ENCODE assay signal across 21 cellular contexts in the genomic region with DNA sequence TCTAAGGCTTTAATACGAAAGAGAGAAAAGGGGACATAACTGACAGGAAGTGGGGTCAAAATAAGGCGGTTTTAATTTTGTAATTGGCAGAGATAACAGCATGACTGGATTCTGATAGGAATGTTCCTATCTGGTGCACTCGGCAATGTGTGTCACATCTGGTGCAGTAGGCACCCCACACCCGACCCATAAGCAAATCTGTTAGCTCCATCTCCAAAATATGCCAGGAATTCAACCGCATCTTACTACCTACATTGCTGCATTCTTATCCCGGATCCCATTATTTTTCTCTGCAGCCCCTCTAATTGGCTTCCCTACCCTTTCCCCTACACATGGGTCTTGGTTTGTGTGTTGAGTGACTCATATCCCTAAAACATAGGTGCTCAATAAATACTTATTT. TPM values are rescaled to one million over a fixed set of nuclear protein-coding genes. Genes with fewer than 3 reads are reported as not detected.
A peak's percentile ranks its signal among the peaks of the same experiment; 100 is the strongest.
DNase-seq lines count a peak whose midpoint lies in the region; TF ChIP-seq lines count a peak whose summit lies in the region.
"Had no signal": no experiment of that assay in that cellular context is flagged by ENCODE, and none has a peak within 500 bp of the region (broad histone marks: within the 10 kb centered on the region; RNA-seq: fewer than 3 reads in every experiment).

No MANE protein-coding gene starts in this region.

- no peaks in the 10 kb centered on the region for H3K4me1 ChIP-seq in mesendoderm (ENCODE audit: control insufficient read depth, low read depth, low read length)
- H3K4me1 ChIP-seq: HAP-1 had no signal

- H3K4me2 ChIP-seq in mesendoderm (ENCODE audit: low read length): no peak overlapping the region

- DNase-seq in EH (ENCODE audit: low read depth): peak; percentile 27
- peak; percentile 48 for DNase-seq in HT1080 (ENCODE audit: low read depth)
- peak; percentile 18 for DNase-seq in choroid plexus epithelial cell (ENCODE audit: low read depth)
- DNase-seq in mesendoderm: peak; percentile 70
- no peak for DNase-seq in NCI-H187 (lab: John Stamatoyannopoulos, UW)
- DNase-seq in stimulated activated CD4-positive, alpha-beta T cell treated with anti-CD3 and anti-CD28 coated beads, Interleukin-12 subunit alpha, Interleukin-12 subunit beta, amount 100 ng/mL, for 4 hours: no peak
- DNase-seq in GM03348 (ENCODE audit: low spot score): no peak
- no peak for DNase-seq in D341Med (ENCODE audit: low spot score)
- DNase-seq: DMS 273 treated with DMSO at 0.1 percent for 48 hours, NCI-H1105 treated with DMSO at 0.1 percent for 48 hours, NCI-H1930, NCI-H2171 treated with DMSO at 0.1 percent for 48 hours, NCI-H510A, NCI-H774, SHP77 treated with DMSO at 0.1 percent for 48 hours, T1000 had no signal

- no peak overlapping the region for H3K4me3 ChIP-seq in choroid plexus epithelial cell (ENCODE audit: low read depth, low read length)
- H3K4me3 ChIP-seq in mesendoderm (ENCODE audit: low read length): no peak overlapping the region
- H3K4me3 ChIP-seq: HAP-1 had no signal

- H3K79me1 ChIP-seq in mesendoderm (ENCODE audit: low read length): no peaks in the 10 kb centered on the region

- H2BK5ac ChIP-seq in mesendoderm (ENCODE audit: low read length): no peak overlapping the region

- no peak overlapping the region for H4K8ac ChIP-seq in mesendoderm (ENCODE audit: low read depth, low read length)

- H2AK5ac ChIP-seq in mesendoderm (ENCODE audit: low read length): no peak overlapping the region

- H3K23ac ChIP-seq in mesendoderm (ENCODE audit: low read length): no peak overlapping the region

- H3K9ac ChIP-seq in mesendoderm (ENCODE audit: low read length): no peak overlapping the region

- H3K27me3 ChIP-seq in mesendoderm (ENCODE audit: insufficient read depth, low read length, poor library complexity): no peaks in the 10 kb centered on the region

- no CpG with 5 or more reads among the region's 6 CpGs for WGBS in mesendoderm (ENCODE audit: extremely low coverage, insufficient coverage, low lambda C conversion rate)

- H3K27ac ChIP-seq in mesendoderm (ENCODE audit: low read depth, low read length): no peak overlapping the region

- H3K56ac ChIP-seq in mesendoderm (ENCODE audit: low read length): no peak overlapping the region

- H4K5ac ChIP-seq in mesendoderm (ENCODE audit: low read length): no peak overlapping the region

- H3K18ac ChIP-seq in mesendoderm (ENCODE audit: low read length): no peak overlapping the region

- no peaks in the 10 kb centered on the region for H3K36me3 ChIP-seq in mesendoderm (ENCODE audit: control insufficient read depth, insufficient read depth, low read length)
- H3K36me3 ChIP-seq: HAP-1 had no signal

- H3K4ac ChIP-seq in mesendoderm (ENCODE audit: low read depth, low read length): no peak overlapping the region

- no peak for TF ChIP-seq CTCF in choroid plexus epithelial cell (conservative IDR thresholded peaks at IDR 0.05; ENCODE audit: low read depth, low read length)

- H2BK120ac ChIP-seq in mesendoderm (ENCODE audit: low read depth, low read length): no peak overlapping the region

- H2BK15ac ChIP-seq in mesendoderm (replicated peaks; ENCODE audit: low read depth): no peak overlapping the region

- no peaks in the 10 kb centered on the region for H3K79me2 ChIP-seq in mesendoderm (ENCODE audit: control insufficient read depth, insufficient read depth, low read length)

RNA-seq across cellular contexts. Expression of a gene that starts 19.1 kb away (rescaled TPM):
- 21.9 and 27.0 TPM in 2 replicates for total RNA-seq in HT1080 (2014; rRNA removed; shearing (Covaris generic))
- polyA plus RNA-seq in HT1080 (2015; cell fraction: cytosol; rRNA removed): 35.3 and 42.8 TPM in 2 replicates
- polyA plus RNA-seq in HT1080 (2015; cell fraction: nucleus; rRNA removed): 31.6 and 31.7 TPM in 2 replicates
- polyA plus RNA-seq in mesendoderm (2013, experiment 1 of 2): 17.1 TPM
- 16.8 TPM for polyA plus RNA-seq in mesendoderm (2013, experiment 2 of 2)
- total RNA-seq: OCI-LY7 had no signal

RNA-seq across cellular contexts. Expression of a gene that starts 50.1 kb away (rescaled TPM):
- total RNA-seq in HT1080 (2014; rRNA removed; shearing (Covaris generic)): not detected in 2 replicates
- polyA plus RNA-seq in HT1080 (2015; cell fraction: cytosol; rRNA removed): not detected in 2 replicates
- not detected in 2 replicates for polyA plus RNA-seq in HT1080 (2015; cell fraction: nucleus; rRNA removed)
- polyA plus RNA-seq in mesendoderm (2013, experiment 1 of 2): not detected
- not detected for polyA plus RNA-seq in mesendoderm (2013, experiment 2 of 2)
- total RNA-seq: LHCN-M2; OCI-LY7; T-helper 1 cell treated with Interleukin-12 subunit alpha and Interleukin-12 subunit beta and Interleukin-4 antibody, amounts not matched to agents 30 ng/mL and 1 ng/mL, for 36 hours had no signal
- polyA plus RNA-seq: CD14-positive monocyte had no signal

Comparison
In these comparisons a context has a peak if more than half of its experiments do, and no peak if none do; other contexts are left out.
1. DNase-seq: peak in EH (single experiment), HT1080 (single experiment), choroid plexus epithelial cell (single experiment) and mesendoderm (single experiment); none in NCI-H187 (0 of 2), stimulated activated CD4-positive, alpha-beta T cell treated with anti-CD3 and anti-CD28 coated beads, Interleukin-12 subunit alpha, Interleukin-12 subunit beta, amount 100 ng/mL, for 4 hours (single experiment), GM03348 (single experiment) and D341Med (single experiment).